ENCODE assay signal across 2 cellular contexts in genomic region chr3:95567346-95567745, GRCh38.
TF ChIP-seq lines count a peak whose summit lies in the region.

No MANE protein-coding gene starts in this region.

TF ChIP-seq in HepG2, 621 proteins besides CTCF, POLR2A, EP300 and RAD21 (continued from another document):
- TF ChIP-seq SOX13 (IDR thresholded peaks at IDR 0.05) (no peak), SOX13 (CRISPR knock-in tag; conservative IDR thresholded peaks at IDR 0.05 in 1 of 2, IDR thresholded peaks at IDR 0.05 in 1 of 2) (no peak), CC2D1A (CRISPR knock-in tag; IDR thresholded peaks at IDR 0.05) (no peak), HOXA9 (CRISPR knock-in tag; IDR thresholded peaks at IDR 0.05; ENCODE audit: borderline replicate concordance) (no peak), DBP (CRISPR knock-in tag; IDR thresholded peaks at IDR 0.05; ENCODE audit: not compliant biosample characterization) (no peak), PTBP1 (IDR thresholded peaks at IDR 0.05; ENCODE audit: low read depth, low read length, poor library complexity, severe bottlenecking) (no peak), ATF3 (CRISPR knock-in tag; IDR thresholded peaks at IDR 0.05) (no peak), ARNT2 (CRISPR knock-in tag; IDR thresholded peaks at IDR 0.05; ENCODE audit: low read depth) (no peak), TEAD3 (CRISPR knock-in tag; optimal IDR thresholded peaks at IDR 0.05; ENCODE audit: borderline replicate concordance) (no peak), ZNF513 (CRISPR knock-in tag; conservative IDR thresholded peaks at IDR 0.05) (no peak), TMF1 (CRISPR knock-in tag; IDR thresholded peaks at IDR 0.05; ENCODE audit: low read depth) (no peak), ZNF496 (CRISPR knock-in tag; IDR thresholded peaks at IDR 0.05; ENCODE audit: insufficient replicate concordance) (no peak), RNF219 (CRISPR knock-in tag; IDR thresholded peaks at IDR 0.05) (no peak), ZNF660 (CRISPR knock-in tag; IDR thresholded peaks at IDR 0.05; ENCODE audit: borderline replicate concordance, low read depth) (no peak)

TF ChIP-seq in GM23338, 12 proteins besides CTCF, POLR2A, EP300 and RAD21 (continued from another document):
- TF ChIP-seq ZNF462 (CRISPR knock-in tag; IDR thresholded peaks at IDR 0.05) (no peak), STAT1 (IDR thresholded peaks at IDR 0.05; ENCODE audit: unreplicated experiment) (no peak), EZH2phosphoT487 (IDR thresholded peaks at IDR 0.05; ENCODE audit: unreplicated experiment) (no peak), ZNF114 (CRISPR knock-in tag; IDR thresholded peaks at IDR 0.05) (no peak), JUNB (IDR thresholded peaks at IDR 0.05; ENCODE audit: unreplicated experiment) (no peak), ETS1 (IDR thresholded peaks at IDR 0.05) (no peak), REST (IDR thresholded peaks at IDR 0.05; ENCODE audit: unreplicated experiment) (no peak), POLR2AphosphoS5 (IDR thresholded peaks at IDR 0.05; ENCODE audit: low read depth) (no peak), ZNF331 (CRISPR knock-in tag; IDR thresholded peaks at IDR 0.05; ENCODE audit: low read depth) (no peak)
